ENCODE assay signal across 1 cellular context in the genomic region with DNA sequence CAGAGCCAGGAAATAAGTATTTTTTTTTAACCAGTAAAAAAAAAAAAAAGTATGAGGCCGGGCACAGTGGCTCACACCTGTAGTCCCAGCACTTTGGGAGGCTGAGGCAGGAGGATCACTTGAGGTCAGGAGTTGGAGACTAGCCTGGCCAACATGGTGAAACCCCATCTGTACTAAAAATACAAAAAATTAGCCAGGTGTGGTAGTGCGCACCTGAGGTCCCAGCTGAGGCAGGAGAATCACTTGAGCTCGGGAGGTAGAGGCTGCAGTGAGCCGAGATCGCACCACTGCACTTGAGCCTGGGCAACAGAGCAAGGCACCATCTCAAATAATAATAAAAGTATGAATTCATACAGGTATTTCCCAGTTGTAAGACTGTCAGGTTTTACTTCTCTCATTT. TPM values are rescaled to one million over a fixed set of nuclear protein-coding genes. Genes with fewer than 3 reads are reported as not detected.
"Had no signal": no experiment of that assay in that cellular context is flagged by ENCODE, and none has a peak within 500 bp of the region (broad histone marks: within the 10 kb centered on the region; RNA-seq: fewer than 3 reads in every experiment).

No MANE protein-coding gene starts in this region.

RNA-seq across cellular contexts. Expression of a gene that starts 10.4 kb away (rescaled TPM):
- total RNA-seq: ascending aorta had no signal
